In genomic region chr10:103977204-103977603, GRCh38 we compare ENCODE assay signal across 18 cellular contexts. TPM values are rescaled to one million over a fixed set of nuclear protein-coding genes. Genes with fewer than 3 reads are reported as not detected.
A peak's percentile ranks its signal among the peaks of the same experiment; 100 is the strongest.
DNase-seq lines count a peak whose midpoint lies in the region; ATAC-seq, FAIRE-seq and TF ChIP-seq lines count a peak whose summit lies in the region.
"Had no signal": no experiment of that assay in that cellular context is flagged by ENCODE, and none has a peak within 500 bp of the region (broad histone marks: within the 10 kb centered on the region; RNA-seq: fewer than 3 reads in every experiment).

No MANE protein-coding gene starts in this region.

- no peaks in the 10 kb centered on the region for H3K9me3 Mint-ChIP-seq in WTC11
- no peaks in the 10 kb centered on the region for H3K9me3 Mint-ChIP-seq in activated CD4-positive, alpha-beta memory T cell treated with anti-CD3 and anti-CD28 coated beads, Interleukin-2, amount 10 ng/mL, durations not matched to agents 7 days and 5 days
- H3K9me3 Mint-ChIP-seq: CD8-positive, alpha-beta memory T cell; GM23338 had no signal

- POLR2A ChIA-PET in HEK293 (lab: Yijun Ruan, JAX) (no interaction called here), WTC11 (lab: Charles Lee) (no interaction called here)
- POLR2A ChIA-PET in activated CD4-positive, alpha-beta memory T cell treated with anti-CD3 and anti-CD28 coated beads, Interleukin-2, amount 10 ng/mL, durations not matched to agents 7 days and 5 days (lab: Charles Lee) = interaction anchor here (1.0 kb wide), 1 partner anchor 10 kb away, joined by 3 read pairs; no protein-coding TSS in a partner anchor

- no peaks in the 10 kb centered on the region for H3K27me3 Mint-ChIP-seq in WTC11 (ENCODE audit: low read depth)
- no peaks in the 10 kb centered on the region for H3K27me3 Mint-ChIP-seq in activated CD4-positive, alpha-beta memory T cell treated with anti-CD3 and anti-CD28 coated beads, Interleukin-2, amount 10 ng/mL, durations not matched to agents 7 days and 5 days
- H3K27me3 Mint-ChIP-seq: CD4-positive, CD25-positive, alpha-beta regulatory T cell; CD8-positive, alpha-beta memory T cell had no signal

- no peak for DNase-seq in GM12892 (ENCODE audit: insufficient read length)
- DNase-seq in WTC11 (ENCODE audit: low spot score) = no peak
- no peak for DNase-seq in left colon
- DNase-seq in activated CD4-positive, alpha-beta memory T cell treated with anti-CD3 and anti-CD28 coated beads, Interleukin-2, amount 10 ng/mL, durations not matched to agents 7 days and 5 days = no peak
- DNase-seq: ACHN; BE2C; C1 segment of cervical spinal cord; CD4-positive, CD25-positive, alpha-beta regulatory T cell; CD8-positive, alpha-beta memory T cell; COR-L47; DMS153; DMS79; GDM1; HCEC 1CT had no signal

- CTCF ChIA-PET in HEK293 (lab: Yijun Ruan, JAX) = interaction anchor here (0.6 to 0.8 kb wide), 3 partner anchors 165 to 749 kb away, joined by 3 read pairs; no protein-coding TSS in a partner anchor
- CTCF ChIA-PET in WTC11 (lab: Charles Lee) = interaction anchor here (0.6 kb wide), 1 partner anchor 393 kb away, joined by 3 read pairs; no protein-coding TSS in a partner anchor
- CTCF ChIA-PET in activated CD4-positive, alpha-beta memory T cell treated with anti-CD3 and anti-CD28 coated beads, Interleukin-2, amount 10 ng/mL, durations not matched to agents 7 days and 5 days (lab: Charles Lee) = no interaction called here

- no peaks in the 10 kb centered on the region for H3K36me3 Mint-ChIP-seq in WTC11
- peaks cover 24% of the 10 kb centered on the region for H3K36me3 Mint-ChIP-seq in activated CD4-positive, alpha-beta memory T cell treated with anti-CD3 and anti-CD28 coated beads, Interleukin-2, amount 10 ng/mL, durations not matched to agents 7 days and 5 days (ENCODE audit: low read depth)

- TF ChIP-seq POLR2A in GM12892 (IDR thresholded peaks at IDR 0.05; ENCODE audit: low read depth, low read length) = no peak

- H3K36me3 ChIP-seq in HEK293 (ENCODE audit: control insufficient read depth in 2 of 2, insufficient read depth in 1 of 2, low read length in 2 of 2) = no peaks in the 10 kb centered on the region
- H3K36me3 ChIP-seq: BE2C had no signal

- ATAC-seq in WTC11 (no peak), left colon (peak; percentile 18), GM19395 (IDR thresholded peaks at IDR 0.05; ENCODE audit: unreplicated experiment) (no peak), HG02885 (IDR thresholded peaks at IDR 0.05; ENCODE audit: poor library complexity, unreplicated experiment) (no peak)
- ATAC-seq: GM23338 had no signal

- intact Hi-C loops in left colon (cut with DNase I, micrococcal nuclease) = loop anchor here in 1 of 2 donors (10.0 kb wide), 1 partner anchor 148 kb away; the partner anchor contains the start of gene SFR1

- H3K4me1 ChIP-seq in HEK293 (ENCODE audit: control insufficient read depth, insufficient read depth, low read length) = peaks cover 12% of the 10 kb centered on the region
- H3K4me1 ChIP-seq: BE2C had no signal

- H3K27ac Mint-ChIP-seq in WTC11 = no peak overlapping the region
- H3K27ac Mint-ChIP-seq in activated CD4-positive, alpha-beta memory T cell treated with anti-CD3 and anti-CD28 coated beads, Interleukin-2, amount 10 ng/mL, durations not matched to agents 7 days and 5 days = no peak overlapping the region
- H3K27ac Mint-ChIP-seq: GM23338 had no signal

- TF ChIP-seq CTCF in HEK293 (tag by site-specific recombination; IDR thresholded peaks at IDR 0.05) (no peak), WTC11 (IDR thresholded peaks at IDR 0.05) (no peak)

- H3K9me3 ChIP-seq in HEK293 (ENCODE audit: control insufficient read depth, insufficient read depth, low read depth, low read length) = no peaks in the 10 kb centered on the region
- H3K9me3 ChIP-seq: BE2C had no signal

- H3K4me3 Mint-ChIP-seq in WTC11 = no peak overlapping the region
- H3K4me3 Mint-ChIP-seq in activated CD4-positive, alpha-beta memory T cell treated with anti-CD3 and anti-CD28 coated beads, Interleukin-2, amount 10 ng/mL, durations not matched to agents 7 days and 5 days = no peak overlapping the region
- H3K4me3 Mint-ChIP-seq: CD8-positive, alpha-beta memory T cell; GM23338 had no signal

- H3K27ac ChIP-seq in HEK293 (ENCODE audit: extremely low read depth, low read depth, low read length) = no peak overlapping the region

- no peaks in the 10 kb centered on the region for H3K4me1 Mint-ChIP-seq in WTC11
- H3K4me1 Mint-ChIP-seq in activated CD4-positive, alpha-beta memory T cell treated with anti-CD3 and anti-CD28 coated beads, Interleukin-2, amount 10 ng/mL, durations not matched to agents 7 days and 5 days = peaks cover 41% of the 10 kb centered on the region

- H3K4me3 ChIP-seq in HEK293 (ENCODE audit: low read depth, low read length) = no peak overlapping the region
- H3K4me3 ChIP-seq: GM23338 had no signal

- FAIRE-seq in GM12892 (lab: Jason Lieb, UNC) = peak; percentile 9

TF ChIP-seq in HEK293, 187 proteins besides CTCF, POLR2A, EP300 and RAD21 (continues in another document):
- TF ChIP-seq ZFP37 (tag by site-specific recombination; IDR thresholded peaks at IDR 0.05) (0 out of 2 replicates have a peak, but pooled peaks have one; percentile 23), ZNF121 (tag by site-specific recombination; IDR thresholded peaks at IDR 0.05) (peak; percentile 84), ZNF664 (tag by site-specific recombination; IDR thresholded peaks at IDR 0.05) (0 out of 2 replicates have a peak, but pooled peaks have one; percentile 12), MYNN (tag by site-specific recombination; IDR thresholded peaks at IDR 0.05; ENCODE audit: borderline replicate concordance) (no peak), PRDM6 (tag by site-specific recombination; IDR thresholded peaks at IDR 0.05) (peak; percentile 37; the same call in 1 of the 2 replicates)

TF ChIP-seq in WTC11, 78 proteins besides CTCF, POLR2A, EP300 and RAD21:
- TF ChIP-seq PREB (CRISPR knock-in tag; IDR thresholded peaks at IDR 0.05; ENCODE audit: borderline replicate concordance) = no peak
- no peak for TF ChIP-seq ZNF317 (CRISPR knock-in tag; IDR thresholded peaks at IDR 0.05; ENCODE audit: borderline replicate concordance, low read depth)
- peak; percentile 83; the same call in 1 of the 2 replicates for TF ChIP-seq ZNF121 (CRISPR knock-in tag; IDR thresholded peaks at IDR 0.05)

RNA-seq across cellular contexts. Expression of gene SLK, which starts 10.3 kb away (rescaled TPM):
- 10.0 TPM for polyA plus RNA-seq in GM12892 (2012; ENCODE audit: missing spikeins)
- 17.6 to 19.2 TPM (median 18.9 TPM) in 3 replicates for total RNA-seq in WTC11 (2021)
- total RNA-seq in left colon = 10 to 100 TPM; 42.1 to 53.9 TPM
- total RNA-seq in activated CD4-positive, alpha-beta memory T cell treated with anti-CD3 and anti-CD28 coated beads, Interleukin-2, amount 10 ng/mL, durations not matched to agents 7 days and 5 days = 10 to 100 TPM; 32.7 to 36.3 TPM

RNA-seq across cellular contexts. Expression of gene STN1, which starts 59.2 kb away (rescaled TPM):
- polyA plus RNA-seq in GM12892 (2012; ENCODE audit: missing spikeins) = 29.9 TPM
- 13.9 to 18.7 TPM (median 15.0 TPM) in 3 replicates for total RNA-seq in WTC11 (2021)
- 10 to 100 TPM; 24.4 to 25.7 TPM for total RNA-seq in left colon
- 10 to 100 TPM; 55.1 to 56.8 TPM for total RNA-seq in activated CD4-positive, alpha-beta memory T cell treated with anti-CD3 and anti-CD28 coated beads, Interleukin-2, amount 10 ng/mL, durations not matched to agents 7 days and 5 days
